Comparison of ENCODE assay signal across 1 cellular context in genomic region chr1:2290595-2291510, GRCh38.
TF ChIP-seq lines count a peak whose summit lies in the region.

No MANE protein-coding gene starts in this region.

TF ChIP-seq in GM12878, 131 proteins besides CTCF, POLR2A, EP300 and RAD21 (continued from another document):
- TF ChIP-seq ELK1 (IDR thresholded peaks at IDR 0.05; ENCODE audit: low read depth, low read length) (no peak), HDGF (IDR thresholded peaks at IDR 0.05) (no peak), PML (IDR thresholded peaks at IDR 0.05; ENCODE audit: low read length) (no peak), ZNF592 (IDR thresholded peaks at IDR 0.05) (no peak), IRF5 (IDR thresholded peaks at IDR 0.05; ENCODE audit: borderline replicate concordance) (no peak), RAD51 (IDR thresholded peaks at IDR 0.05) (no peak), GABPA (IDR thresholded peaks at IDR 0.05; ENCODE audit: low read depth) (no peak), MEF2A (IDR thresholded peaks at IDR 0.05; ENCODE audit: insufficient read depth, low read depth, low read length) (no peak), RELB (IDR thresholded peaks at IDR 0.05; ENCODE audit: low read depth) (peak; percentile 61; the same call in 1 of the 2 replicates), SMC3 (IDR thresholded peaks at IDR 0.05; ENCODE audit: borderline replicate concordance, low read length) (no peak), HDAC6 (IDR thresholded peaks at IDR 0.05; ENCODE audit: unreplicated experiment) (no peak), ZNF622 (IDR thresholded peaks at IDR 0.05) (no peak), BRCA1 (IDR thresholded peaks at IDR 0.05; ENCODE audit: low read depth, low read length) (no peak), POLR2AphosphoS2 (IDR thresholded peaks at IDR 0.05; ENCODE audit: low read depth, low read length) (no peak), BCLAF1 (IDR thresholded peaks at IDR 0.05) (no peak), STAT1 (conservative IDR thresholded peaks at IDR 0.05) (no peak), NR2C1 (IDR thresholded peaks at IDR 0.05) (no peak), YY1 (IDR thresholded peaks at IDR 0.05; ENCODE audit: low read depth, low read length) (peak; percentile 76), ZNF274 (IDR thresholded peaks at IDR 0.05; ENCODE audit: insufficient read depth, insufficient read length) (no peak), MEF2B (IDR thresholded peaks at IDR 0.05; ENCODE audit: partially characterized antibody, poor library complexity, severe bottlenecking) (peak; percentile 81), FOS (IDR thresholded peaks at IDR 0.05; ENCODE audit: borderline replicate concordance, extremely low read depth, insufficient read length) (no peak), SUZ12 (IDR thresholded peaks at IDR 0.05; ENCODE audit: unreplicated experiment) (no peak), BCL11A (IDR thresholded peaks at IDR 0.05; ENCODE audit: low read depth, low read length) (peak; percentile 63), E4F1 (IDR thresholded peaks at IDR 0.05; ENCODE audit: borderline replicate concordance, partially characterized antibody) (no peak), NFYA (IDR thresholded peaks at IDR 0.05; ENCODE audit: borderline replicate concordance, low read depth, low read length) (no peak), GATAD2B (conservative IDR thresholded peaks at IDR 0.05; ENCODE audit: low read depth) (no peak), CBX3 (IDR thresholded peaks at IDR 0.05; ENCODE audit: borderline replicate concordance, low read depth) (no peak), ZNF384 (IDR thresholded peaks at IDR 0.05; ENCODE audit: borderline replicate concordance, low read depth, low read length) (no peak), USF1 (IDR thresholded peaks at IDR 0.05; ENCODE audit: borderline replicate concordance, extremely low read length, insufficient read depth, low read depth, low read length) (no peak), MLLT1 (IDR thresholded peaks at IDR 0.05) (0 out of 2 replicates have a peak, but pooled peaks have one; percentile 57)
